Comparison of ENCODE assay signal across 8 cellular contexts in the genomic region with DNA sequence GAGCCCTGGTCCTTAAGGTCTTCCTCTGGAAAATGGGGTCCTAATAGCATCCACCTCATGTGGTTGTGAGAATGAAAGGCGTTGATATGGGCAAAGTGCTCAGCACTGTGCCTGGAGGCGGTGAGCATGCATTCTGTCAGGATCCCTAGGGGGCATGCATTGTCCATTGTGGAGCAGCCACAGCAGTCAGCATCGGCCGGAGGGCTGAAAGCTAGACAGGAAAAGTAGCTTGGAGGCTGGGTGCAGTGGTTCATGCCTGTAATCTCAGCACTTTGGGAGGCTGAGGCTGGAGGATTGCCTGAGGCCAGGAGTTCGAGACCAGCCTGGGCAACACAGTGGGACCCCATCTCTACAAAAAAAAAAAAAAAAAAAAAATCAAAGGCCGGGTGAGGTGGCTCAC.
DNase-seq lines count a peak whose midpoint lies in the region; ATAC-seq and TF ChIP-seq lines count a peak whose summit lies in the region.

No MANE protein-coding gene starts in this region.

- H3K4me3 Mint-ChIP-seq in glutamatergic neuron (ENCODE audit: unreplicated experiment) = no peak overlapping the region

- peaks cover 2% of the 10 kb centered on the region for H3K9me3 Mint-ChIP-seq in glutamatergic neuron (ENCODE audit: unreplicated experiment)

- ATAC-seq in GM21423 (IDR thresholded peaks at IDR 0.05; ENCODE audit: unreplicated experiment) = no peak

- H3K4me1 Mint-ChIP-seq in glutamatergic neuron (ENCODE audit: low read depth, unreplicated experiment) = peaks cover 7% of the 10 kb centered on the region

- H3K27me3 Mint-ChIP-seq in glutamatergic neuron (ENCODE audit: unreplicated experiment) = peaks cover 8% of the 10 kb centered on the region

- TF ChIP-seq CTCF in GM10266 (IDR thresholded peaks at IDR 0.05; ENCODE audit: control insufficient read depth, insufficient read depth, low read depth, missing control alignments) = peak; percentile 53
- no peak for TF ChIP-seq CTCF in glutamatergic neuron (IDR thresholded peaks at IDR 0.05; ENCODE audit: partially characterized antibody, unreplicated experiment)

- in situ Hi-C loops in ACHN (cut with HindIII; ENCODE audit: low pct_ligation_motif_present, low pct_unique_long_range_greater_than_20kb, low sequenced_read_pairs) = no loop called here

- DNase-seq in ACHN (peak; percentile 46), GM10266 (ENCODE audit: extremely low spot score) (peak; percentile 43), RPMI7951 (ENCODE audit: low read depth) (peak; percentile 61), glutamatergic neuron (peak; percentile 59), NCI-H1694 treated with DMSO at 0.1 percent for 48 hours (lab: John Stamatoyannopoulos, UW) (no peak)
- peak; percentile 55 for DNase-seq in stimulated activated CD8-positive, alpha-beta memory T cell treated with anti-CD3 and anti-CD28 coated beads, Interleukin-4, amount 100 ng/mL, for 48 hours
- DNase-seq in activated CD4-positive, alpha-beta T cell treated with anti-CD3 and anti-CD28 coated beads for 4 hours = no peak

- H3K27ac Mint-ChIP-seq in glutamatergic neuron (ENCODE audit: unreplicated experiment) = peak overlapping the region; percentile 22

- no peaks in the 10 kb centered on the region for H3K36me3 Mint-ChIP-seq in glutamatergic neuron (ENCODE audit: unreplicated experiment)

Comparison
In these comparisons a context has a peak if more than half of its experiments do, and no peak if none do; other contexts are left out.
1. DNase-seq: peak in ACHN (single experiment), GM10266 (single experiment), RPMI7951 (single experiment), glutamatergic neuron (single experiment) and stimulated activated CD8-positive, alpha-beta memory T cell treated with anti-CD3 and anti-CD28 coated beads, Interleukin-4, amount 100 ng/mL, for 48 hours (single experiment); none in activated CD4-positive, alpha-beta T cell treated with anti-CD3 and anti-CD28 coated beads for 4 hours (0 of 2) and NCI-H1694 treated with DMSO at 0.1 percent for 48 hours (single experiment).